ENCODE assay signal across 8 cellular contexts in genomic region chr21:43106965-43107793, GRCh38. TPM values are rescaled to one million over a fixed set of nuclear protein-coding genes. Genes with fewer than 3 reads are reported as not detected.
DNase-seq lines count a peak whose midpoint lies in the region; ATAC-seq and TF ChIP-seq lines count a peak whose summit lies in the region.
"Not testable (repeated sequence)": the region's sequence is repeated elsewhere in the genome, so short reads cannot be mapped to it uniquely, and the experiment has no call there.

Gene U2AF1 (minus strand): TSS chr21:43107570. CDS start chr21:43107494, 76 bp downstream.

- H3K4me1 Mint-ChIP-seq in CD8-positive, alpha-beta memory T cell; naive thymus-derived CD4-positive, alpha-beta T cell: not testable (repeated sequence)

- not testable (repeated sequence) for H3K36me3 Mint-ChIP-seq in CD8-positive, alpha-beta memory T cell; naive thymus-derived CD4-positive, alpha-beta T cell

- DNase-seq in CD8-positive, alpha-beta memory T cell = peak in 3 of 5 donors; percentile 55 to 75 (median 65)
- DNase-seq in adrenal gland = peak in 6 of 7 donors; percentile 55 to 86 (median 76)
- not testable (repeated sequence) for DNase-seq in glomerular endothelial cell (ENCODE audit: extremely low read depth, low read depth, low spot score)
- DNase-seq in naive thymus-derived CD4-positive, alpha-beta T cell = peak in 7 of 9 donors; percentile 61 to 88 (median 73)
- peak; percentile 33 to 65 (median 40) for DNase-seq in stimulated activated CD4-positive, alpha-beta T cell treated with anti-CD3 and anti-CD28 coated beads, TNF-alpha, amount 100 ng/mL, for 4 hours (ENCODE audit: low read depth in 3 of 3)

- POLR2A ChIA-PET in CD8-positive, alpha-beta memory T cell (lab: Charles Lee); naive thymus-derived CD4-positive, alpha-beta T cell (lab: Charles Lee): not testable (repeated sequence)

- peak within 1 kb of the TSS in 3 of 7 donors; percentile 22 to 64 (median 32) for H3K4me3 Mint-ChIP-seq in CD8-positive, alpha-beta memory T cell
- H3K4me3 Mint-ChIP-seq in naive thymus-derived CD4-positive, alpha-beta T cell = peak within 1 kb of the TSS in 2 of 10 donors; percentile 16 to 61

- not testable (repeated sequence) for H3K4me3 ChIP-seq in CD8-positive, alpha-beta memory T cell (ENCODE audit: low read length); naive thymus-derived CD4-positive, alpha-beta T cell (ENCODE audit: low read length)
- H3K4me3 ChIP-seq in adrenal gland = peak within 1 kb of the TSS in 2 of 4 donors; percentile 45 to 65

- TF ChIP-seq POLR2A in adrenal gland (IDR thresholded peaks at IDR 0.05) = peak in 1 of 2 donors; percentile 8

- not testable (repeated sequence) for H3K9me3 ChIP-seq in CD8-positive, alpha-beta memory T cell (ENCODE audit: low read length); adrenal gland (replicated peaks in 1 of 3); naive thymus-derived CD4-positive, alpha-beta T cell (ENCODE audit: control insufficient read depth in 2 of 3, low read length in 3 of 3)

- not testable (repeated sequence) for H3K27ac ChIP-seq in CD8-positive, alpha-beta memory T cell (ENCODE audit: low read depth, low read length)
- peak within 1 kb of the TSS in 4 of 5 donors; percentile 40 to 90 (median 78) for H3K27ac ChIP-seq in adrenal gland
- peak within 1 kb of the TSS; percentile 73 for H3K27ac ChIP-seq in naive thymus-derived CD4-positive, alpha-beta T cell (ENCODE audit: low read depth, low read length)

- intact Hi-C loops in adrenal gland (cut with DNase I); naive thymus-derived CD4-positive, alpha-beta T cell (cut with micrococcal nuclease): not testable (repeated sequence)

- not testable (repeated sequence) for H3K27me3 Mint-ChIP-seq in CD8-positive, alpha-beta memory T cell; naive thymus-derived CD4-positive, alpha-beta T cell

- not testable (repeated sequence) for H3K36me3 ChIP-seq in CD8-positive, alpha-beta memory T cell (ENCODE audit: insufficient read depth, low read length); adrenal gland (replicated peaks in 1 of 2); naive thymus-derived CD4-positive, alpha-beta T cell (ENCODE audit: control insufficient read depth in 2 of 3, insufficient read depth in 3 of 3, low read length in 3 of 3)

- not testable (repeated sequence) for H3K27me3 ChIP-seq in CD8-positive, alpha-beta memory T cell (ENCODE audit: insufficient read depth, low read length, poor library complexity, severe bottlenecking); adrenal gland; naive thymus-derived CD4-positive, alpha-beta T cell (ENCODE audit: control insufficient read depth in 2 of 2, insufficient read depth in 2 of 2, low read length in 2 of 2)

- peak; percentile 68 for ATAC-seq in GM21515 (IDR thresholded peaks at IDR 0.05; ENCODE audit: unreplicated experiment)
- ATAC-seq in HG03280 (IDR thresholded peaks at IDR 0.05; ENCODE audit: unreplicated experiment) = peak; percentile 80
- peak; percentile 97 for ATAC-seq in SK-N-SH treated with all-trans-retinoic acid at 6 μM for 48 hours
- ATAC-seq in naive thymus-derived CD4-positive, alpha-beta T cell = peak; percentile 99

- H3K27ac Mint-ChIP-seq in CD8-positive, alpha-beta memory T cell = not testable (repeated sequence)
- peak within 1 kb of the TSS in 1 of 9 donors; percentile 71 for H3K27ac Mint-ChIP-seq in naive thymus-derived CD4-positive, alpha-beta T cell

- not testable (repeated sequence) for H3K9me3 Mint-ChIP-seq in CD8-positive, alpha-beta memory T cell; naive thymus-derived CD4-positive, alpha-beta T cell

- CTCF ChIA-PET in CD8-positive, alpha-beta memory T cell (lab: Charles Lee); naive thymus-derived CD4-positive, alpha-beta T cell (lab: Charles Lee): not testable (repeated sequence)

- H3K4me1 ChIP-seq in CD8-positive, alpha-beta memory T cell (ENCODE audit: insufficient read depth, low read length); adrenal gland (replicated peaks in 1 of 2); naive thymus-derived CD4-positive, alpha-beta T cell (ENCODE audit: control insufficient read depth in 2 of 2, insufficient read depth in 2 of 2, low read length in 2 of 2): not testable (repeated sequence)

- not testable (repeated sequence) for TF ChIP-seq CTCF in adrenal gland (IDR thresholded peaks at IDR 0.05)

- WGBS in adrenal gland, 4 donors = 0% methylated on average over 38 of the region's 107 CpGs; no CpG with 5 or more reads in 3 of the 4 donors

RNA-seq across cellular contexts. Expression of gene U2AF1, which starts in this region (rescaled TPM):
- total RNA-seq in CD8-positive, alpha-beta memory T cell = 10 to 100 TPM; 15.0 to 16.3 TPM
- polyA plus RNA-seq in CD8-positive, alpha-beta memory T cell = 58.0 TPM
- total RNA-seq in adrenal gland (10 to 100 TPM; 13.7 to 37.4 (median 22.0) TPM), glomerular endothelial cell (37.6 and 61.5 TPM in 2 replicates)
- polyA plus RNA-seq in adrenal gland = 10 to 100 TPM; 26.6 to 45.4 (median 39.9) TPM
- total RNA-seq in naive thymus-derived CD4-positive, alpha-beta T cell = 100 to 1,000 TPM in 1 of 5 experiments, 10 to 100 TPM in 3, 1 to 10 TPM in 1; 7.5 to 134 (median 76.0) TPM
- polyA plus RNA-seq in naive thymus-derived CD4-positive, alpha-beta T cell = 10 to 100 TPM; 74.4 to 82.2 TPM
